In genomic region chr11:123776160-123776559, GRCh38 we compare ENCODE assay signal across 20 cellular contexts. TPM values are rescaled to one million over a fixed set of nuclear protein-coding genes. Genes with fewer than 3 reads are reported as not detected.
DNase-seq lines count a peak whose midpoint lies in the region; ATAC-seq, FAIRE-seq and TF ChIP-seq lines count a peak whose summit lies in the region.
"Had no signal": no experiment of that assay in that cellular context is flagged by ENCODE, and none has a peak within 500 bp of the region (broad histone marks: within the 10 kb centered on the region; RNA-seq: fewer than 3 reads in every experiment).

No MANE protein-coding gene starts in this region.

- H3K27me3 ChIP-seq in HUES48 (ENCODE audit: control insufficient read depth, insufficient read depth, low read length) (no peaks in the 10 kb centered on the region), K562 (ENCODE audit: control insufficient read depth in 2 of 2, insufficient read depth in 2 of 2, low read length in 2 of 2) (no peaks in the 10 kb centered on the region), iPS DF 6.9 (ENCODE audit: control insufficient read depth, insufficient read depth, low read length) (no peaks in the 10 kb centered on the region), Peyer's patch (no peaks in the 10 kb centered on the region)
- H3K27me3 ChIP-seq: BLaER1 treated with 17β-estradiol and CSF1 and Interleukin-3, amounts not matched to agents 10 nM and 100 nM had no signal

- no peaks in the 10 kb centered on the region for H3K36me3 Mint-ChIP-seq in activated CD4-positive, alpha-beta memory T cell treated with anti-CD3 and anti-CD28 coated beads, Interleukin-2, amount 10 ng/mL, durations not matched to agents 7 days and 5 days (ENCODE audit: low read depth)
- H3K36me3 Mint-ChIP-seq: CD4-positive, CD25-positive, alpha-beta regulatory T cell had no signal

- no peak overlapping the region for H2AFZ ChIP-seq in K562 (ENCODE audit: low read depth, low read length)

- no peaks in the 10 kb centered on the region for H3K9me3 ChIP-seq in ES-I3 (ENCODE audit: control insufficient read depth, insufficient read depth, low read length)
- H3K9me3 ChIP-seq in HUES48 (ENCODE audit: control insufficient read depth, insufficient read depth, low read length) = no peaks in the 10 kb centered on the region
- no peaks in the 10 kb centered on the region for H3K9me3 ChIP-seq in K562 (replicated peaks; ENCODE audit: control insufficient read depth, insufficient read depth, low read depth, low read length)
- H3K9me3 ChIP-seq in iPS DF 6.9 (ENCODE audit: control insufficient read depth, insufficient read depth, low read length) = no peaks in the 10 kb centered on the region
- H3K9me3 ChIP-seq in Peyer's patch = no peaks in the 10 kb centered on the region

- H3K9ac ChIP-seq in ES-I3 (ENCODE audit: low read depth, low read length) (peak overlapping the region; percentile 1; the same call in 1 of the 2 replicates), HUES48 (ENCODE audit: low read depth, low read length) (peak overlapping the region; percentile 67), K562 (ENCODE audit: insufficient read depth in 1 of 2, low read depth in 2 of 2, low read length in 2 of 2) (no peak overlapping the region)
- H3K9ac ChIP-seq: BLaER1 treated with 17β-estradiol and CSF1 and Interleukin-3, amounts not matched to agents 10 nM and 100 nM had no signal

- no peaks in the 10 kb centered on the region for H3K9me3 Mint-ChIP-seq in activated CD4-positive, alpha-beta memory T cell treated with anti-CD3 and anti-CD28 coated beads, Interleukin-2, amount 10 ng/mL, durations not matched to agents 7 days and 5 days

- H3K36me3 ChIP-seq in ES-I3 (ENCODE audit: insufficient read depth, low read length) (no peaks in the 10 kb centered on the region), HUES48 (ENCODE audit: control insufficient read depth, insufficient read depth, low read length) (no peaks in the 10 kb centered on the region), K562 (ENCODE audit: control insufficient read depth, insufficient read depth, low read length) (no peaks in the 10 kb centered on the region), iPS DF 6.9 (ENCODE audit: control insufficient read depth, insufficient read depth, low read length) (no peaks in the 10 kb centered on the region), Peyer's patch (no peaks in the 10 kb centered on the region)
- H3K36me3 ChIP-seq: BLaER1 treated with 17β-estradiol and CSF1 and Interleukin-3, amounts not matched to agents 10 nM and 100 nM had no signal

- intact Hi-C loops in K562 (cut with micrococcal nuclease) = no loop called here

- H3K9me1 ChIP-seq in K562 (ENCODE audit: control insufficient read depth, insufficient read depth, low read length) = no peaks in the 10 kb centered on the region

- ATAC-seq in K562 = no peak
- no peak for ATAC-seq in HG02885 (IDR thresholded peaks at IDR 0.05; ENCODE audit: poor library complexity, unreplicated experiment)

- no peaks in the 10 kb centered on the region for H3K79me2 ChIP-seq in K562 (ENCODE audit: control insufficient read depth, insufficient read depth, low read length)

- 0% methylated on average over 1 of the region's 1 CpG for WGBS in K562 (ENCODE audit: insufficient coverage, low coverage, missing lambda C conversion rate)
- no CpG with 5 or more reads among the region's 1 CpG for WGBS in iPS DF 6.9 (ENCODE audit: insufficient coverage, insufficient read length)

- H3K4me1 Mint-ChIP-seq in activated CD4-positive, alpha-beta memory T cell treated with anti-CD3 and anti-CD28 coated beads, Interleukin-2, amount 10 ng/mL, durations not matched to agents 7 days and 5 days = no peaks in the 10 kb centered on the region
- H3K4me1 Mint-ChIP-seq: CD4-positive, CD25-positive, alpha-beta regulatory T cell had no signal

- no peak for TF ChIP-seq RAD21 in K562 (CRISPR knock-in tag; conservative IDR thresholded peaks at IDR 0.05 in 1 of 2, IDR thresholded peaks at IDR 0.05 in 1 of 2)

- no peak overlapping the region for H3K4me2 ChIP-seq in K562 (ENCODE audit: insufficient read depth, low read length)
- H3K4me2 ChIP-seq: BLaER1 treated with 17β-estradiol and CSF1 and Interleukin-3, amounts not matched to agents 10 nM and 100 nM had no signal

- H3K27me3 Mint-ChIP-seq in activated CD4-positive, alpha-beta memory T cell treated with anti-CD3 and anti-CD28 coated beads, Interleukin-2, amount 10 ng/mL, durations not matched to agents 7 days and 5 days = peaks cover 3% of the 10 kb centered on the region
- H3K27me3 Mint-ChIP-seq: CD4-positive, CD25-positive, alpha-beta regulatory T cell had no signal

- H3K4me3 Mint-ChIP-seq in activated CD4-positive, alpha-beta memory T cell treated with anti-CD3 and anti-CD28 coated beads, Interleukin-2, amount 10 ng/mL, durations not matched to agents 7 days and 5 days = no peak overlapping the region
- H3K4me3 Mint-ChIP-seq: CD4-positive, CD25-positive, alpha-beta regulatory T cell had no signal

- POLR2A ChIA-PET in K562 (lab: Yijun Ruan, JAX) = no interaction called here
- POLR2A ChIA-PET in activated CD4-positive, alpha-beta memory T cell treated with anti-CD3 and anti-CD28 coated beads, Interleukin-2, amount 10 ng/mL, durations not matched to agents 7 days and 5 days (lab: Charles Lee) = no interaction called here

- H3K4me3 ChIP-seq in HUES48 (ENCODE audit: low read depth, low read length) (no peak overlapping the region), K562 (no peak overlapping the region), iPS DF 6.9 (ENCODE audit: low read length) (no peak overlapping the region), Peyer's patch (no peak overlapping the region)
- H3K4me3 ChIP-seq: BLaER1 treated with 17β-estradiol and CSF1 and Interleukin-3, amounts not matched to agents 10 nM and 100 nM had no signal

- no peak for TF ChIP-seq POLR2A in K562 (conservative IDR thresholded peaks at IDR 0.05)
- no peak for TF ChIP-seq POLR2A in Peyer's patch (IDR thresholded peaks at IDR 0.05)

- FAIRE-seq in K562 (lab: Jason Lieb, UNC) = no peak
- FAIRE-seq in HTR-8/SVneo (lab: Jason Lieb, UNC) = no peak
- FAIRE-seq: G401.6, GM12891, H54 had no signal

- TF ChIP-seq CTCF in K562 (IDR thresholded peaks at IDR 0.05 in 2 of 3, conservative IDR thresholded peaks at IDR 0.05 in 1 of 3; ENCODE audit: insufficient read depth in 2 of 3, low read depth in 1 of 3, low read length in 3 of 3) (no peak), Peyer's patch (IDR thresholded peaks at IDR 0.05) (no peak)

- H4K20me1 ChIP-seq in K562 (replicated peaks; ENCODE audit: control insufficient read depth, insufficient read depth, low read length) = no peaks in the 10 kb centered on the region
- H4K20me1 ChIP-seq: BLaER1 treated with 17β-estradiol and CSF1 and Interleukin-3, amounts not matched to agents 10 nM and 100 nM had no signal

- H3K27ac ChIP-seq in HUES48 (ENCODE audit: low read depth, low read length) (peak overlapping the region; percentile 97), K562 (ENCODE audit: extremely low read depth, low read depth, low read length) (no peak overlapping the region), iPS DF 6.9 (ENCODE audit: low read length) (peak overlapping the region; percentile 88), Peyer's patch (no peak overlapping the region)
- H3K27ac ChIP-seq: BLaER1 treated with 17β-estradiol and CSF1 and Interleukin-3, amounts not matched to agents 10 nM and 100 nM had no signal

- H3K4me1 ChIP-seq in ES-I3 (ENCODE audit: insufficient read depth, low read length) = peaks cover 36% of the 10 kb centered on the region
- peaks cover 50% of the 10 kb centered on the region for H3K4me1 ChIP-seq in HUES48 (ENCODE audit: control insufficient read depth, insufficient read depth, low read length)
- H3K4me1 ChIP-seq in K562 (replicated peaks in 1 of 2; ENCODE audit: control insufficient read depth in 2 of 2, insufficient read depth in 2 of 2, low read length in 2 of 2) = no peaks in the 10 kb centered on the region
- H3K4me1 ChIP-seq in iPS DF 6.9 (ENCODE audit: control insufficient read depth, insufficient read depth, low read length) = peaks cover 2% of the 10 kb centered on the region; the same call in 1 of the 2 replicates
- no peaks in the 10 kb centered on the region for H3K4me1 ChIP-seq in Peyer's patch

- no peak for DNase-seq in K562 (ENCODE audit: extremely low read depth in 1 of 4, low spot score in 3 of 4)
- no peak for DNase-seq in iPS DF 6.9 (ENCODE audit: low read depth, low spot score)
- no peak for DNase-seq in HTR-8/SVneo (ENCODE audit: insufficient read length, low spot score)
- DNase-seq in activated CD4-positive, alpha-beta memory T cell treated with anti-CD3 and anti-CD28 coated beads, Interleukin-2, amount 10 ng/mL, durations not matched to agents 7 days and 5 days = no peak
- no peak for DNase-seq in Peyer's patch
- DNase-seq: 8988T; ACHN; Calu3; CD4-positive, CD25-positive, alpha-beta regulatory T cell; DMS 273 treated with DMSO at 0.1 percent for 48 hours; KG1 had no signal

- CTCF ChIA-PET in K562 (lab: Yijun Ruan, JAX; ENCODE audit: low intra/inter-chr PET ratio) = no interaction called here
- CTCF ChIA-PET in activated CD4-positive, alpha-beta memory T cell treated with anti-CD3 and anti-CD28 coated beads, Interleukin-2, amount 10 ng/mL, durations not matched to agents 7 days and 5 days (lab: Charles Lee) = no interaction called here

- in situ Hi-C loops in K562 (cut with MboI) = no loop called here

- H3K27ac Mint-ChIP-seq in activated CD4-positive, alpha-beta memory T cell treated with anti-CD3 and anti-CD28 coated beads, Interleukin-2, amount 10 ng/mL, durations not matched to agents 7 days and 5 days = no peak overlapping the region
- H3K27ac Mint-ChIP-seq: CD4-positive, CD25-positive, alpha-beta regulatory T cell had no signal

- no TSS peak for BruUV-seq in K562 (replicated peaks; lab: Mats Ljungman, UMichigan)

- TF ChIP-seq EP300 in K562 (IDR thresholded peaks at IDR 0.05; ENCODE audit: low read length) = no peak

RNA-seq across cellular contexts. Expression of gene OR6X1, which starts 21.8 kb away (rescaled TPM):
- not detected in 2 replicates for total RNA-seq in K562 (2011; cell fraction: chromatin; rRNA removed; ENCODE audit: low replicate concordance)
- not detected in 2 replicates for total RNA-seq in K562 (2011; cell fraction: nucleolus; rRNA removed)
- total RNA-seq in K562 (2011; cell fraction: nucleoplasm; rRNA removed) = not detected in 2 replicates
- total RNA-seq in K562 (2014; rRNA removed) (not detected in 2 replicates), K562 (2014; rRNA removed; fragmentation: Illumina TruSeq; extraction: Trizol) (not detected in 2 replicates), K562 (2015; rRNA removed; fragmentation: Illumina TruSeq; extraction: Trizol) (not detected in 2 replicates), K562 (2021) (not detected in 2 replicates), Peyer's patch (not detected)
- polyA plus RNA-seq in K562 (2011; rRNA removed) (not detected in 2 replicates), K562 (2014; fragmentation: Illumina TruSeq; extraction: Trizol) (not detected in 2 replicates), K562 (2014; fragmentation: Nextera tagmentation; extraction: Ambion mirVana) (not detected), K562 (2014; rRNA removed) (not detected in 2 replicates)
- not detected in 2 replicates for polyA plus RNA-seq in K562 (2011; cell fraction: cytosol; rRNA removed)
- not detected in 2 replicates for polyA plus RNA-seq in K562 (2011; cell fraction: nucleus; rRNA removed)
- not detected in 2 replicates for polyA plus RNA-seq in K562 (2012)
- polyA minus RNA-seq in K562 (2011; rRNA and poly(A)+ RNA removed) = not detected in 2 replicates
- not detected in 2 replicates for polyA minus RNA-seq in K562 (2011; cell fraction: cytosol; rRNA and poly(A)+ RNA removed)
- not detected in 2 replicates for polyA minus RNA-seq in K562 (2011; cell fraction: nucleus; rRNA and poly(A)+ RNA removed)
- total RNA-seq in activated CD4-positive, alpha-beta memory T cell treated with anti-CD3 and anti-CD28 coated beads, Interleukin-2, amount 10 ng/mL, durations not matched to agents 7 days and 5 days = not detected
- total RNA-seq: Calu3; CD4-positive, CD25-positive, alpha-beta regulatory T cell; Daoy; HT-29 had no signal
- polyA plus RNA-seq: CD4-positive, CD25-positive, alpha-beta regulatory T cell had no signal

RNA-seq across cellular contexts. Expression of gene OR6M1, which starts 30.0 kb away (rescaled TPM):
- not detected in 2 replicates for total RNA-seq in K562 (2011; cell fraction: chromatin; rRNA removed; ENCODE audit: low replicate concordance)
- total RNA-seq in K562 (2011; cell fraction: nucleolus; rRNA removed) = not detected in 2 replicates
- total RNA-seq in K562 (2011; cell fraction: nucleoplasm; rRNA removed) = not detected in 2 replicates
- total RNA-seq in K562 (2014; rRNA removed) (not detected in 2 replicates), K562 (2014; rRNA removed; fragmentation: Illumina TruSeq; extraction: Trizol) (not detected in 2 replicates), K562 (2015; rRNA removed; fragmentation: Illumina TruSeq; extraction: Trizol) (not detected in 2 replicates), K562 (2021) (not detected in 2 replicates), Peyer's patch (not detected)
- polyA plus RNA-seq in K562 (2011; rRNA removed) (not detected in 2 replicates), K562 (2014; fragmentation: Illumina TruSeq; extraction: Trizol) (not detected in 2 replicates), K562 (2014; fragmentation: Nextera tagmentation; extraction: Ambion mirVana) (not detected), K562 (2014; rRNA removed) (not detected in 2 replicates)
- polyA plus RNA-seq in K562 (2011; cell fraction: cytosol; rRNA removed) = not detected in 2 replicates
- not detected in 2 replicates for polyA plus RNA-seq in K562 (2011; cell fraction: nucleus; rRNA removed)
- not detected in 2 replicates for polyA plus RNA-seq in K562 (2012)
- polyA minus RNA-seq in K562 (2011; rRNA and poly(A)+ RNA removed) = not detected in 2 replicates
- not detected in 2 replicates for polyA minus RNA-seq in K562 (2011; cell fraction: cytosol; rRNA and poly(A)+ RNA removed)
- not detected in 2 replicates for polyA minus RNA-seq in K562 (2011; cell fraction: nucleus; rRNA and poly(A)+ RNA removed)
- not detected for total RNA-seq in activated CD4-positive, alpha-beta memory T cell treated with anti-CD3 and anti-CD28 coated beads, Interleukin-2, amount 10 ng/mL, durations not matched to agents 7 days and 5 days
- total RNA-seq: Calu3; CD4-positive, CD25-positive, alpha-beta regulatory T cell; Daoy; HT-29 had no signal
- polyA plus RNA-seq: CD4-positive, CD25-positive, alpha-beta regulatory T cell had no signal

RNA-seq across cellular contexts. Expression of gene ZNF202, which starts 34.7 kb away (rescaled TPM):
- total RNA-seq in K562 (2011; cell fraction: chromatin; rRNA removed; ENCODE audit: low replicate concordance) = 32.9 and 33.2 TPM in 2 replicates
- total RNA-seq in K562 (2011; cell fraction: nucleolus; rRNA removed) = 25.8 and 26.8 TPM in 2 replicates
- 25.2 and 28.8 TPM in 2 replicates for total RNA-seq in K562 (2011; cell fraction: nucleoplasm; rRNA removed)
- 11.9 and 12.9 TPM in 2 replicates for total RNA-seq in K562 (2014; rRNA removed)
- 14.4 and 15.3 TPM in 2 replicates for total RNA-seq in K562 (2014; rRNA removed; fragmentation: Illumina TruSeq; extraction: Trizol)
- total RNA-seq in K562 (2015; rRNA removed; fragmentation: Illumina TruSeq; extraction: Trizol) = 17.7 and 18.7 TPM in 2 replicates
- total RNA-seq in K562 (2021) = 12.7 and 16.5 TPM in 2 replicates
- polyA plus RNA-seq in K562 (2011; rRNA removed) = 9.6 and 15.2 TPM in 2 replicates
- 5.0 and 5.2 TPM in 2 replicates for polyA plus RNA-seq in K562 (2011; cell fraction: cytosol; rRNA removed)
- 27.6 and 40.5 TPM in 2 replicates for polyA plus RNA-seq in K562 (2011; cell fraction: nucleus; rRNA removed)
- 7.2 and 9.9 TPM in 2 replicates for polyA plus RNA-seq in K562 (2012)
- polyA plus RNA-seq in K562 (2014; fragmentation: Illumina TruSeq; extraction: Trizol) = 11.6 and 12.2 TPM in 2 replicates
- 1 to 10 TPM; 2.3 to 3.5 TPM for polyA plus RNA-seq in K562 (2014; fragmentation: Nextera tagmentation; extraction: Ambion mirVana)
- 12.7 and 16.4 TPM in 2 replicates for polyA plus RNA-seq in K562 (2014; rRNA removed)
- polyA minus RNA-seq in K562 (2011; rRNA and poly(A)+ RNA removed) = 10.0 and 14.7 TPM in 2 replicates
- 3.2 and 4.3 TPM in 2 replicates for polyA minus RNA-seq in K562 (2011; cell fraction: cytosol; rRNA and poly(A)+ RNA removed)
- 21.9 and 22.8 TPM in 2 replicates for polyA minus RNA-seq in K562 (2011; cell fraction: nucleus; rRNA and poly(A)+ RNA removed)
- total RNA-seq in activated CD4-positive, alpha-beta memory T cell treated with anti-CD3 and anti-CD28 coated beads, Interleukin-2, amount 10 ng/mL, durations not matched to agents 7 days and 5 days = 1 to 10 TPM; 9.2 to 9.9 TPM
- total RNA-seq in Peyer's patch = 10 to 100 TPM in 1 of 4 donors, 1 to 10 TPM in 3; 6.7 to 22.3 (median 8.2) TPM

Comparison
In these comparisons a context has a peak if more than half of its experiments do, and no peak if none do; other contexts are left out.
1. H3K9ac ChIP-seq: peak in ES-I3 (single experiment) and HUES48 (single experiment); none in K562 (0 of 2).
2. H3K27ac ChIP-seq: peak in HUES48 (single experiment) and iPS DF 6.9 (single experiment); none in K562 (single experiment) and Peyer's patch (0 of 4).